Comparison of ENCODE assay signal across 8 cellular contexts in the genomic region with DNA sequence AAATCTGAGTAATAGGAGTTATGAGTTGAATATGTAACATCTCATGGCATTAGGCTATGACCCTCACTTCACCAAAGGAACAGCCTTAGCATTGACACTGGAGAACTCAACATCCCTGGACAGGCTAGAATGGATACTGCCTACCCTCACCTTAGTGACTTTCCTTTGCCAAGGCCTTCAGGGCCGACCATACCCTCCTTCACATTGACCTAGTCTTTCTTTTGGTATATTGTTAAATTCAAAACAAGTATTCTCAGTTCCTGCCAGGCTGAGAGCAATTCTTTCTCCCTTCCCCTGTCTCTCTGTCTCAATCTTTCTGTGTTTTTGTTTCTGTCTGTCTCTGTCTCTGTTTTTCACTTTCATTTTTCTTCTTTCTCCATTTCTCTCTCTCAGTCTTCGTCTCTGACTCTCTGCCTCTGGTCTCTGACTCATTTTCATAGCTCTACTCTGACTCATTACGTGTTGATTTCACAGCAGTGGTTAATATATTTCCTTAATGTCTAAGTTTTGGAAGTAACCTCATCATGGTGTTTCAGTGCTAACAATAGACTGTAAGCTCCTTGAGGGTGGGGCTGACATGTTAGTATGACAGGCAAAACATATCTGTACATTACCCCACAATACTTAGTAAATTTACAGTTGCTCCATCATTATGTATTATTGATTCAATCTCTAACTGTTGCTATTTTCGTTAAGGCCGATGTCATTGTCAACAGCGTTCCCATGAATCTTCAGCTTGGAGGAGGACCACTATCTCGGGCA. TPM values are rescaled to one million over a fixed set of nuclear protein-coding genes. Genes with fewer than 3 reads are reported as not detected.
DNase-seq lines count a peak whose midpoint lies in the region; ATAC-seq and TF ChIP-seq lines count a peak whose summit lies in the region.

No MANE protein-coding gene starts in this region.

- TF ChIP-seq CTCF in fibroblast of mammary gland (conservative IDR thresholded peaks at IDR 0.05; ENCODE audit: control insufficient read depth, insufficient read depth, low read depth, low read length), result no peak
- no peak for TF ChIP-seq CTCF in lower leg skin (IDR thresholded peaks at IDR 0.05)

- H3K4me3 ChIP-seq in fibroblast of mammary gland (ENCODE audit: control insufficient read depth, low read depth, low read length) (no peak overlapping the region), lower leg skin (ENCODE audit: low read depth, poor library complexity, severe bottlenecking) (no peak overlapping the region)

- no peak for TF ChIP-seq POLR2A in lower leg skin (IDR thresholded peaks at IDR 0.05)

- 76 to 79% methylated on average over 7 of the region's 7 CpGs for whole genome bisulfite sequencing in lower leg skin, 2 donors

- intact Hi-C loops in lower leg skin (cut with DNase I; ENCODE audit: low total_unique reads), result no loop called here

- peak; percentile 22 for DNase-seq in 8988T
- peak; percentile 85 for DNase-seq in RPMI7951 (ENCODE audit: low read depth)
- DNase-seq in fibroblast of mammary gland (ENCODE audit: low read depth), result peak; percentile 94
- no peak for DNase-seq in lower leg skin (ENCODE audit: low spot score in 2 of 2)
- no peak for DNase-seq in ecto neural progenitor cell (ENCODE audit: low spot score)
- DNase-seq in UCSD-AML1 (lab: John Stamatoyannopoulos, UW; ENCODE audit: unreplicated experiment), result no peak

- ATAC-seq in GM18520 (IDR thresholded peaks at IDR 0.05; ENCODE audit: unreplicated experiment) (peak; percentile 95), HG02938 (IDR thresholded peaks at IDR 0.05; ENCODE audit: unreplicated experiment) (peak; percentile 90)

RNA-seq across cellular contexts. Expression of gene PARP15, which starts 32.5 kb away (rescaled TPM):
- total RNA-seq in RPMI7951 (2014; rRNA removed; shearing (Covaris generic)), result 0.10 TPM in 1 of 2 replicates, not detected in the other
- total RNA-seq in lower leg skin, result under 1 TPM in 3 of 4 donors, not detected in 1; 0.29 to 0.71 (median 0.38) TPM

RNA-seq across cellular contexts. Expression of gene DTX3L, which starts 45.8 kb away (rescaled TPM):
- 24.3 and 24.9 TPM in 2 replicates for total RNA-seq in RPMI7951 (2014; rRNA removed; shearing (Covaris generic))
- total RNA-seq in lower leg skin, result 10 to 100 TPM in 1 of 4 donors, 1 to 10 TPM in 3; 7.8 to 14.2 (median 9.4) TPM

RNA-seq across cellular contexts. Expression of gene PARP9, which starts 45.9 kb away (rescaled TPM):
- 17.4 and 22.1 TPM in 2 replicates for total RNA-seq in RPMI7951 (2014; rRNA removed; shearing (Covaris generic))
- 10 to 100 TPM in 1 of 4 donors, 1 to 10 TPM in 3; 4.9 to 10.1 (median 7.3) TPM for total RNA-seq in lower leg skin

Comparison
In these comparisons a context has a peak if more than half of its experiments do, and no peak if none do; other contexts are left out.
1. DNase-seq: peak in 8988T (single experiment), RPMI7951 (single experiment) and fibroblast of mammary gland (single experiment); none in lower leg skin (0 of 2), ecto neural progenitor cell (single experiment) and UCSD-AML1 (single experiment).